In genomic region chr11:69919659-69920499, GRCh38 we compare ENCODE assay signal across 15 cellular contexts.
DNase-seq lines count a peak whose midpoint lies in the region; ATAC-seq and TF ChIP-seq lines count a peak whose summit lies in the region.
"Had no signal": no experiment of that assay in that cellular context is flagged by ENCODE, and none has a peak within 500 bp of the region (broad histone marks: within the 10 kb centered on the region; RNA-seq: fewer than 3 reads in every experiment).

No MANE protein-coding gene starts in this region.

- no peak overlapping the region for H3K4me3 ChIP-seq in coronary artery
- H3K4me3 ChIP-seq: colonic mucosa, ovary, vagina had no signal

- H3K27me3 Mint-ChIP-seq in stimulated activated naive CD8-positive, alpha-beta T cell treated with anti-CD3 and anti-CD28 coated beads, Interleukin-15, amount 100 ng/mL, for 72 hours, result peaks cover 87% of the 10 kb centered on the region
- peaks cover 26 to 77% (median 71%) of the 10 kb centered on the region in 3 donors for H3K27me3 Mint-ChIP-seq in naive B cell

- H3K9me3 Mint-ChIP-seq in stimulated activated naive CD8-positive, alpha-beta T cell treated with anti-CD3 and anti-CD28 coated beads, Interleukin-15, amount 100 ng/mL, for 72 hours, result peaks cover 0 to 8% of the 10 kb centered on the region in 2 donors
- H3K9me3 Mint-ChIP-seq in naive B cell, result peaks cover 0 to 7% (median 1%) of the 10 kb centered on the region in 7 donors

- H3K27ac Mint-ChIP-seq in stimulated activated naive CD8-positive, alpha-beta T cell treated with anti-CD3 and anti-CD28 coated beads, Interleukin-15, amount 100 ng/mL, for 72 hours, result no peak overlapping the region
- H3K27ac Mint-ChIP-seq in naive B cell, result no peak overlapping the region

- DNase-seq in stimulated activated naive CD8-positive, alpha-beta T cell treated with anti-CD3 and anti-CD28 coated beads, Interleukin-15, amount 100 ng/mL, for 72 hours, result no peak
- DNase-seq in stimulated activated naive CD8-positive, alpha-beta T cell treated with anti-CD3 and anti-CD28 coated beads, Interleukin-15, Interleukin-2, amounts not matched to agents 100 U/mL and 50 U/mL, for 24 hours, result no peak
- DNase-seq in coronary artery (ENCODE audit: low spot score), result peak; percentile 72
- DNase-seq in naive B cell, result no peak
- DNase-seq in NCI-H1105 treated with DMSO at 0.1 percent for 48 hours (lab: John Stamatoyannopoulos, UW), result no peak
- no peak for DNase-seq in COR-L47 (lab: John Stamatoyannopoulos, UW)
- DNase-seq in T-helper 9 cell, result no peak
- DNase-seq: colonic mucosa, Kasumi-1, NCI-H1092, NCI-H2081, NCI-H524 treated with DMSO at 0.1 percent for 48 hours, SHP77 treated with DMSO at 0.1 percent for 48 hours had no signal

- peaks cover 12% of the 10 kb centered on the region for H3K4me1 Mint-ChIP-seq in stimulated activated naive CD8-positive, alpha-beta T cell treated with anti-CD3 and anti-CD28 coated beads, Interleukin-15, amount 100 ng/mL, for 72 hours
- H3K4me1 Mint-ChIP-seq in naive B cell, result peaks cover 4 to 19% (median 5%) of the 10 kb centered on the region in 3 donors

- H3K4me3 Mint-ChIP-seq in stimulated activated naive CD8-positive, alpha-beta T cell treated with anti-CD3 and anti-CD28 coated beads, Interleukin-15, amount 100 ng/mL, for 72 hours, result no peak overlapping the region
- H3K4me3 Mint-ChIP-seq in naive B cell, result no peak overlapping the region

- H3K27ac ChIP-seq in coronary artery, result peak overlapping the region in 1 of 2 donors; percentile 91
- H3K27ac ChIP-seq: colonic mucosa, ovary, vagina had no signal

- peaks cover 0 to 14% of the 10 kb centered on the region in 2 donors for H3K36me3 Mint-ChIP-seq in naive B cell

- TF ChIP-seq CTCF in coronary artery (IDR thresholded peaks at IDR 0.05), result no peak

- ATAC-seq in stimulated activated naive CD8-positive, alpha-beta T cell treated with anti-CD3 and anti-CD28 coated beads, Interleukin-15, amount 100 ng/mL, for 72 hours, result peak; percentile 14
- ATAC-seq in stimulated activated naive CD8-positive, alpha-beta T cell treated with anti-CD3 and anti-CD28 coated beads, Interleukin-15, Interleukin-2, amounts not matched to agents 100 U/mL and 50 U/mL, for 24 hours, result no peak
- peak; percentile 47 to 62 for ATAC-seq in naive B cell (ENCODE audit: low read depth in 2 of 2)
